Comparison of ENCODE assay signal across 8 cellular contexts in the genomic region with DNA sequence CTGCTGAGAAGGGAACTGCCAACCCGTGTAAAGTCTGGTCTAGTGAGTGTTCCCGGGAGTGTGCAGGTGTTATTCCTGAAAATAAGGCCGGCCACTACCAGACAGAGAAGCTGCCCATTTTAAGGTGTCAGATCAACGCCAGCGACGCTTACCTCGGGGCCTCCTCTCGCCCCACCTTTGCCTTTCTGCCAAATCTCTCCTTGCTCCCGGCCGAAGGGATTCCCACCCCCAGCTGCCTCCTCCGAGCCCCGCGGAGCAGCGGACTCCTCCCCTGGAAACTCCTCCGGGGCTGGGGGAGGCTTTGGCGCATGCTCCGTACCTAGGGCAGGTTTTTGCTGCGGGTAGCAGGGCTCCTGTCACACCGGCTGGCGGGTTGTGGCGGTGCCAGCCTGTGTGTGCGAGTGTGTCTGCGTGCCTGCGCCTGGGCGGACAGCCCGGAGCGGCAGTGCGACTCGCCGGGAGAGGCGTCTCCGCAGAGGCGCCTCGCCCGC. TPM values are rescaled to one million over a fixed set of nuclear protein-coding genes. Genes with fewer than 3 reads are reported as not detected.
DNase-seq lines count a peak whose midpoint lies in the region; ATAC-seq and TF ChIP-seq lines count a peak whose summit lies in the region.

A gene (plus strand): TSS at position 359 of the 491 bp plus-strand sequence.

- H3K4me3 ChIP-seq in ovary, result peak within 1 kb of the TSS; percentile 39

- POLR2A ChIA-PET in activated CD4-positive, alpha-beta T cell treated with anti-CD3 and anti-CD28 coated beads for 36 hours (lab: Charles Lee), result no interaction called here

- no peak for TF ChIP-seq EP300 in ovary (IDR thresholded peaks at IDR 0.05)

- no peaks in the 10 kb centered on the region for H3K36me3 ChIP-seq in ovary

- peak within 1 kb of the TSS; percentile 18 for H3K4me3 Mint-ChIP-seq in activated CD4-positive, alpha-beta T cell treated with anti-CD3 and anti-CD28 coated beads for 36 hours

- no peak within 1 kb of the TSS for H3K27ac Mint-ChIP-seq in activated CD4-positive, alpha-beta T cell treated with anti-CD3 and anti-CD28 coated beads for 36 hours

- peak; percentile 13 for DNase-seq in activated CD4-positive, alpha-beta T cell treated with anti-CD3 and anti-CD28 coated beads for 36 hours
- no peak for DNase-seq in activated CD4-positive, alpha-beta T cell treated with anti-CD3 and anti-CD28 coated beads, Interleukin-2, amount 50 U/mL, for 1 hour
- DNase-seq in germinal center (ENCODE audit: low spot score) (peak; percentile 17), ovary (peak in 3 of 5 donors; percentile 10 to 30 (median 12)), OCI-M2 (lab: John Stamatoyannopoulos, UW; ENCODE audit: unreplicated experiment) (no peak)
- no peak for DNase-seq in effector CD8-positive, alpha-beta T cell (lab: John Stamatoyannopoulos, UW)

- H3K4me1 Mint-ChIP-seq in activated CD4-positive, alpha-beta T cell treated with anti-CD3 and anti-CD28 coated beads for 36 hours, result peaks cover 3% of the 10 kb centered on the region

- H3K27me3 Mint-ChIP-seq in activated CD4-positive, alpha-beta T cell treated with anti-CD3 and anti-CD28 coated beads for 36 hours, result peaks cover 51% of the 10 kb centered on the region

- no peaks in the 10 kb centered on the region for H3K9me3 Mint-ChIP-seq in activated CD4-positive, alpha-beta T cell treated with anti-CD3 and anti-CD28 coated beads for 36 hours (ENCODE audit: low read depth)

- H3K9me3 ChIP-seq in ovary, result no peaks in the 10 kb centered on the region

- 1 to 2% (median 1%) methylated on average over 18 to 35 of the region's 35 CpGs for WGBS in ovary, 3 donors

- no peak within 1 kb of the TSS for H3K27ac ChIP-seq in ovary

- H3K27me3 ChIP-seq in ovary, result no peaks in the 10 kb centered on the region

- peaks cover 10% of the 10 kb centered on the region for H3K4me1 ChIP-seq in ovary (ENCODE audit: insufficient read depth)

- no peak for TF ChIP-seq CTCF in ovary (IDR thresholded peaks at IDR 0.05)

- intact Hi-C loops in activated CD4-positive, alpha-beta T cell treated with anti-CD3 and anti-CD28 coated beads for 36 hours (cut with DNase I, micrococcal nuclease), result loop anchor here in 1 of 2 experiments (5.0 kb wide), 1 partner anchor 1377 kb away; a partner anchor contains a TSS
- intact Hi-C loops in ovary (cut with DNase I), result loop anchor here in 1 of 4 donors (5.0 kb wide), 1 partner anchor 67 kb away; no protein-coding TSS in a partner anchor

- H3K36me3 Mint-ChIP-seq in activated CD4-positive, alpha-beta T cell treated with anti-CD3 and anti-CD28 coated beads for 36 hours (ENCODE audit: low read depth), result no peaks in the 10 kb centered on the region

- CTCF ChIA-PET in activated CD4-positive, alpha-beta T cell treated with anti-CD3 and anti-CD28 coated beads for 36 hours (lab: Charles Lee), result no interaction called here

- no peak for ATAC-seq in activated CD4-positive, alpha-beta T cell treated with anti-CD3 and anti-CD28 coated beads for 36 hours
- ATAC-seq in HG03378 (IDR thresholded peaks at IDR 0.05; ENCODE audit: unreplicated experiment), result peak; percentile 40
- ATAC-seq in SK-N-SH treated with all-trans-retinoic acid at 6 μM for 48 hours, result peak; percentile 70

- no peak for TF ChIP-seq POLR2A in ovary (IDR thresholded peaks at IDR 0.05)

TF ChIP-seq in SK-N-SH treated with all-trans-retinoic acid at 6 μM for 48 hours, 23 proteins besides CTCF, POLR2A, EP300 and RAD21:
- TF ChIP-seq RARB (CRISPR knock-in tag; IDR thresholded peaks at IDR 0.05), result no peak
- TF ChIP-seq ARNTL (CRISPR knock-in tag; IDR thresholded peaks at IDR 0.05; ENCODE audit: borderline replicate concordance, low read depth), result no peak
- no peak for TF ChIP-seq ESRRG (CRISPR knock-in tag; IDR thresholded peaks at IDR 0.05)
- no peak for TF ChIP-seq BACH2 (CRISPR knock-in tag; IDR thresholded peaks at IDR 0.05; ENCODE audit: borderline replicate concordance)
- no peak for TF ChIP-seq ZFP30 (CRISPR knock-in tag; IDR thresholded peaks at IDR 0.05)
- TF ChIP-seq CSDC2 (CRISPR knock-in tag; IDR thresholded peaks at IDR 0.05), result no peak
- TF ChIP-seq PPARA (CRISPR knock-in tag; IDR thresholded peaks at IDR 0.05; ENCODE audit: borderline replicate concordance), result no peak
- no peak for TF ChIP-seq SNAI2 (CRISPR knock-in tag; IDR thresholded peaks at IDR 0.05)
- TF ChIP-seq TOX (CRISPR knock-in tag; IDR thresholded peaks at IDR 0.05; ENCODE audit: borderline replicate concordance), result no peak
- TF ChIP-seq ISL1 (CRISPR knock-in tag; IDR thresholded peaks at IDR 0.05), result no peak
- no peak for TF ChIP-seq ZNF565 (CRISPR knock-in tag; conservative IDR thresholded peaks at IDR 0.05; ENCODE audit: low read depth)
- TF ChIP-seq TCF4 (CRISPR knock-in tag; IDR thresholded peaks at IDR 0.05; ENCODE audit: borderline replicate concordance), result no peak
- TF ChIP-seq GLIS3 (CRISPR knock-in tag; IDR thresholded peaks at IDR 0.05), result no peak
- TF ChIP-seq, protein P1, sequence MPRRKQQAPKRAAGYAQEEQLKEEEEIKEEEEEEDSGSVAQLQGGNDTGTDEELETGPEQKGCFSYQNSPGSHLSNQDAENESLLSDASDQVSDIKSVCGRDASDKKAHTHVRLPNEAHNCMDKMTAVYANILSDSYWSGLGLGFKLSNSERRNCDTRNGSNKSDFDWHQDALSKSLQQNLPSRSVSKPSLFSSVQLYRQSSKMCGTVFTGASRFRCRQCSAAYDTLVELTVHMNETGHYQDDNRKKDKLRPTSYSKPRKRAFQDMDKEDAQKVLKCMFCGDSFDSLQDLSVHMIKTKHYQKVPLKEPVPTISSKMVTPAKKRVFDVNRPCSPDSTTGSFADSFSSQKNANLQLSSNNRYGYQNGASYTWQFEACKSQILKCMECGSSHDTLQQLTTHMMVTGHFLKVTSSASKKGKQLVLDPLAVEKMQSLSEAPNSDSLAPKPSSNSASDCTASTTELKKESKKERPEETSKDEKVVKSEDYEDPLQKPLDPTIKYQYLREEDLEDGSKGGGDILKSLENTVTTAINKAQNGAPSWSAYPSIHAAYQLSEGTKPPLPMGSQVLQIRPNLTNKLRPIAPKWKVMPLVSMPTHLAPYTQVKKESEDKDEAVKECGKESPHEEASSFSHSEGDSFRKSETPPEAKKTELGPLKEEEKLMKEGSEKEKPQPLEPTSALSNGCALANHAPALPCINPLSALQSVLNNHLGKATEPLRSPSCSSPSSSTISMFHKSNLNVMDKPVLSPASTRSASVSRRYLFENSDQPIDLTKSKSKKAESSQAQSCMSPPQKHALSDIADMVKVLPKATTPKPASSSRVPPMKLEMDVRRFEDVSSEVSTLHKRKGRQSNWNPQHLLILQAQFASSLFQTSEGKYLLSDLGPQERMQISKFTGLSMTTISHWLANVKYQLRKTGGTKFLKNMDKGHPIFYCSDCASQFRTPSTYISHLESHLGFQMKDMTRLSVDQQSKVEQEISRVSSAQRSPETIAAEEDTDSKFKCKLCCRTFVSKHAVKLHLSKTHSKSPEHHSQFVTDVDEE (CRISPR knock-in tag; IDR thresholded peaks at IDR 0.05), result no peak
- no peak for TF ChIP-seq ZNF70 (CRISPR knock-in tag; IDR thresholded peaks at IDR 0.05)
- no peak for TF ChIP-seq OSR1 (CRISPR knock-in tag; IDR thresholded peaks at IDR 0.05)
- TF ChIP-seq, protein P2, sequence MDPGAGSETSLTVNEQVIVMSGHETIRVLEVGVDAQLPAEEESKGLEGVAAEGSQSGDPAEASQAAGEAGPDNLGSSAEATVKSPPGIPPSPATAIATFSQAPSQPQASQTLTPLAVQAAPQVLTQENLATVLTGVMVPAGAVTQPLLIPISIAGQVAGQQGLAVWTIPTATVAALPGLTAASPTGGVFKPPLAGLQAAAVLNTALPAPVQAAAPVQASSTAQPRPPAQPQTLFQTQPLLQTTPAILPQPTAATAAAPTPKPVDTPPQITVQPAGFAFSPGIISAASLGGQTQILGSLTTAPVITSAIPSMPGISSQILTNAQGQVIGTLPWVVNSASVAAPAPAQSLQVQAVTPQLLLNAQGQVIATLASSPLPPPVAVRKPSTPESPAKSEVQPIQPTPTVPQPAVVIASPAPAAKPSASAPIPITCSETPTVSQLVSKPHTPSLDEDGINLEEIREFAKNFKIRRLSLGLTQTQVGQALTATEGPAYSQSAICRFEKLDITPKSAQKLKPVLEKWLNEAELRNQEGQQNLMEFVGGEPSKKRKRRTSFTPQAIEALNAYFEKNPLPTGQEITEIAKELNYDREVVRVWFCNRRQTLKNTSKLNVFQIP (CRISPR knock-in tag; IDR thresholded peaks at IDR 0.05; ENCODE audit: borderline replicate concordance, low read depth), result no peak
TF ChIP-seq in SK-N-SH treated with all-trans-retinoic acid at 6 μM for 48 hours: peak in this region for 0.

RNA-seq across cellular contexts. Expression of the gene that starts here (rescaled TPM):
- total RNA-seq in activated CD4-positive, alpha-beta T cell treated with anti-CD3 and anti-CD28 coated beads for 36 hours, result not detected
- under 1 TPM in 4 of 7 donors, not detected in 3; 0.05 to 0.46 (median 0.21) TPM for total RNA-seq in ovary
- polyA plus RNA-seq in ovary, result under 1 TPM; 0.07 to 0.23 TPM

Comparison
In these comparisons a context has a peak if more than half of its experiments do, and no peak if none do; other contexts are left out.
1. Peak in DNase-seq in activated CD4-positive, alpha-beta T cell treated with anti-CD3 and anti-CD28 coated beads for 36 hours; RNA of the gene not detected or under 1 TPM.
2. Peak in DNase-seq and H3K4me3 ChIP-seq in ovary; RNA of the gene not detected or under 1 TPM.